In genomic region chr1:175079338-175079737, GRCh38 we compare ENCODE assay signal across 35 cellular contexts. TPM values are rescaled to one million over a fixed set of nuclear protein-coding genes. Genes with fewer than 3 reads are reported as not detected.
"Had no signal": no experiment of that assay in that cellular context is flagged by ENCODE, and none has a peak within 500 bp of the region (broad histone marks: within the 10 kb centered on the region; RNA-seq: fewer than 3 reads in every experiment).

No MANE protein-coding gene starts in this region.

- H3K4me1 ChIP-seq: adrenal gland, body of pancreas, colonic mucosa, esophagus squamous epithelium, gastroesophageal sphincter had no signal

- H3K36me3 ChIP-seq: adrenal gland, colonic mucosa, esophagus squamous epithelium, gastroesophageal sphincter, WERI-Rb-1 had no signal

- H3K4me3 ChIP-seq: adrenal gland, body of pancreas, colonic mucosa, esophagus squamous epithelium, gastroesophageal sphincter had no signal

- DNase-seq: activated B cell treated with CpG ODN at 0.5 μM for 24 hours; activated CD4-positive, alpha-beta T cell treated with anti-CD3 and anti-CD28 coated beads for 48 hours; activated CD4-positive, alpha-beta T cell treated with anti-CD3 and anti-CD28 coated beads, Interleukin-2, amount 50 U/mL, for 1 hour; activated CD4-positive, alpha-beta T cell treated with anti-CD3 and anti-CD28 coated beads, Interleukin-2, amount 50 U/mL, for 48 hours; activated CD8-positive, alpha-beta memory T cell treated with anti-CD3 and anti-CD28 coated beads for 24 hours; activated CD8-positive, alpha-beta T cell treated with anti-CD3 and anti-CD28 coated beads for 36 hours; activated effector memory CD4-positive, alpha-beta T cell treated with Interleukin-2 at 50 U/mL for 16 hours; activated gamma-delta T cell treated with Interleukin-2 at 50 U/mL for 16 hours; activated naive CD4-positive, alpha-beta T cell treated with anti-CD3 and anti-CD28 coated beads, Interleukin-2, amount 50 U/mL, for 16 hours; activated naive CD4-positive, alpha-beta T cell treated with Interleukin-2 at 50 U/mL for 16 hours; activated naive CD8-positive, alpha-beta T cell treated with anti-CD3 and anti-CD28 coated beads, Interleukin-2, amount 50 U/mL, for 24 hours; activated T-cell treated with anti-CD3 and anti-CD28 coated beads, Interleukin-2, amount 50 U/mL, for 4 hours; adrenal gland; amygdala; aorta; body of pancreas; caudate nucleus; cerebellar nuclear complex; colonic mucosa; effector CD8-positive, alpha-beta T cell; endodermal cell; esophagus squamous epithelium; foreskin melanocyte; T-helper 1 cell; T-helper 17 cell; T1000; WERI-Rb-1 had no signal

- H3K4me3 Mint-ChIP-seq: activated B cell treated with CpG ODN at 0.5 μM for 24 hours; activated CD8-positive, alpha-beta T cell treated with anti-CD3 and anti-CD28 coated beads for 36 hours; activated naive CD8-positive, alpha-beta T cell; activated naive CD8-positive, alpha-beta T cell treated with anti-CD3 and anti-CD28 coated beads, Interleukin-2, amount 50 U/mL, for 24 hours; activated T-cell treated with anti-CD3 and anti-CD28 coated beads, Interleukin-2, amount 50 U/mL, for 4 hours; activated T-helper 17 cell treated with anti-CD3 and anti-CD28 coated beads, Interleukin-2, amount 50 U/mL, for 72 hours; endodermal cell; T-helper 17 cell; T-helper 2 cell treated with Interferon-gamma antibody and Interleukin-4, amounts not matched to agents 5 μg/mL and 100 μg/mL, for 36 hours had no signal

- H3K27me3 ChIP-seq: adrenal gland, body of pancreas, colonic mucosa, esophagus squamous epithelium, gastroesophageal sphincter had no signal

- H3K27ac ChIP-seq: adrenal gland, body of pancreas, colonic mucosa, esophagus squamous epithelium, gastroesophageal sphincter, WERI-Rb-1 had no signal

- H3K9me3 ChIP-seq: adrenal gland, body of pancreas, colonic mucosa, esophagus squamous epithelium, gastroesophageal sphincter had no signal

- ATAC-seq: activated CD4-positive, CD25-positive, alpha-beta regulatory T cell treated with anti-CD3 and anti-CD28 coated beads, Interleukin-2, amount 50 U/mL, for 24 hours; activated CD8-positive, alpha-beta T cell treated with anti-CD3 and anti-CD28 coated beads for 36 hours; activated naive CD8-positive, alpha-beta T cell treated with anti-CD3 and anti-CD28 coated beads, Interleukin-2, amount 50 U/mL, for 24 hours; activated T-cell treated with anti-CD3 and anti-CD28 coated beads, Interleukin-2, amount 50 U/mL, for 4 hours; activated T-helper 17 cell treated with anti-CD3 and anti-CD28 coated beads, Interleukin-2, amount 50 U/mL, for 72 hours; body of pancreas; gastroesophageal sphincter; T-helper 17 cell had no signal

- H3K36me3 Mint-ChIP-seq: activated naive CD8-positive, alpha-beta T cell had no signal

- H3K9me3 Mint-ChIP-seq: activated B cell treated with CpG ODN at 0.5 μM for 24 hours; activated CD8-positive, alpha-beta T cell treated with anti-CD3 and anti-CD28 coated beads for 36 hours; activated naive CD8-positive, alpha-beta T cell treated with anti-CD3 and anti-CD28 coated beads, Interleukin-2, amount 50 U/mL, for 24 hours; activated T-cell treated with anti-CD3 and anti-CD28 coated beads, Interleukin-2, amount 50 U/mL, for 4 hours; activated T-helper 17 cell treated with anti-CD3 and anti-CD28 coated beads, Interleukin-2, amount 50 U/mL, for 72 hours; endodermal cell; T-helper 2 cell treated with Interferon-gamma antibody and Interleukin-4, amounts not matched to agents 5 μg/mL and 100 μg/mL, for 36 hours had no signal

- H3K4me1 Mint-ChIP-seq: activated B cell treated with CpG ODN at 0.5 μM for 24 hours; activated naive CD8-positive, alpha-beta T cell treated with anti-CD3 and anti-CD28 coated beads, Interleukin-2, amount 50 U/mL, for 24 hours; activated T-helper 17 cell treated with anti-CD3 and anti-CD28 coated beads, Interleukin-2, amount 50 U/mL, for 72 hours had no signal

- H3K27me3 Mint-ChIP-seq: activated CD8-positive, alpha-beta T cell treated with anti-CD3 and anti-CD28 coated beads for 36 hours had no signal

- H3K27ac Mint-ChIP-seq: activated B cell treated with CpG ODN at 0.5 μM for 24 hours; activated CD8-positive, alpha-beta T cell treated with anti-CD3 and anti-CD28 coated beads for 36 hours; activated naive CD8-positive, alpha-beta T cell; activated naive CD8-positive, alpha-beta T cell treated with anti-CD3 and anti-CD28 coated beads, Interleukin-2, amount 50 U/mL, for 24 hours; activated T-helper 17 cell treated with anti-CD3 and anti-CD28 coated beads, Interleukin-2, amount 50 U/mL, for 72 hours; endodermal cell; T-helper 17 cell; T-helper 2 cell treated with Interferon-gamma antibody and Interleukin-4, amounts not matched to agents 5 μg/mL and 100 μg/mL, for 36 hours had no signal

RNA-seq across cellular contexts. Expression of gene TNN, which starts 11.7 kb away (rescaled TPM):
- total RNA-seq: activated B cell treated with CpG ODN at 0.5 μM for 24 hours; activated T-cell treated with anti-CD3 and anti-CD28 coated beads, Interleukin-2, amount 50 U/mL, for 4 hours; activated T-helper 17 cell treated with anti-CD3 and anti-CD28 coated beads, Interleukin-2, amount 50 U/mL, for 72 hours; epithelial cell of proximal tubule; fibroblast of lung; fibroblast of villous mesenchyme; T-helper 17 cell had no signal
- polyA plus RNA-seq: fibroblast of lung had no signal
